Comparison of ENCODE assay signal across 2 cellular contexts in genomic region chr12:111353603-111354295, GRCh38.
TF ChIP-seq lines count a peak whose summit lies in the region.

No MANE protein-coding gene starts in this region.

TF ChIP-seq in A549, 52 proteins besides CTCF, POLR2A, EP300 and RAD21:
- no peak for TF ChIP-seq FOSL2 (IDR thresholded peaks at IDR 0.05)
- TF ChIP-seq FOSL2 (CRISPR knock-in tag; IDR thresholded peaks at IDR 0.05): no peak
- TF ChIP-seq PBX3 (IDR thresholded peaks at IDR 0.05): no peak
- no peak for TF ChIP-seq POLR2AphosphoS2 (conservative IDR thresholded peaks at IDR 0.05; ENCODE audit: low read length)
- TF ChIP-seq KDM1A (IDR thresholded peaks at IDR 0.05; ENCODE audit: low read depth): no peak
- peak; percentile 15 for TF ChIP-seq ZFP36 (IDR thresholded peaks at IDR 0.05; ENCODE audit: borderline replicate concordance, partially characterized antibody)

TF ChIP-seq in HepG2, 621 proteins besides CTCF, POLR2A, EP300 and RAD21:
- TF ChIP-seq SIN3B (IDR thresholded peaks at IDR 0.05; ENCODE audit: low read length) (no peak), EEA1 (CRISPR knock-in tag; IDR thresholded peaks at IDR 0.05; ENCODE audit: borderline replicate concordance) (no peak), STAT5B (CRISPR knock-in tag; IDR thresholded peaks at IDR 0.05) (no peak), NKX3-1 (CRISPR knock-in tag; IDR thresholded peaks at IDR 0.05) (no peak), HDAC1 (CRISPR knock-in tag; IDR thresholded peaks at IDR 0.05) (no peak), ZNF850 (CRISPR knock-in tag; conservative IDR thresholded peaks at IDR 0.05) (no peak), PBX2 (CRISPR knock-in tag; IDR thresholded peaks at IDR 0.05) (no peak), ZBTB49 (CRISPR knock-in tag; IDR thresholded peaks at IDR 0.05; ENCODE audit: borderline replicate concordance) (no peak), ZMYM2 (CRISPR knock-in tag; IDR thresholded peaks at IDR 0.05) (no peak), ZNF333 (CRISPR knock-in tag; IDR thresholded peaks at IDR 0.05; ENCODE audit: borderline replicate concordance) (no peak), REXO4 (CRISPR knock-in tag; IDR thresholded peaks at IDR 0.05; ENCODE audit: borderline replicate concordance) (no peak), ZNF12 (CRISPR knock-in tag; IDR thresholded peaks at IDR 0.05) (no peak), SNAI1 (CRISPR knock-in tag; IDR thresholded peaks at IDR 0.05; ENCODE audit: borderline replicate concordance) (no peak), ZXDC (CRISPR knock-in tag; IDR thresholded peaks at IDR 0.05) (no peak), HNRNPL (IDR thresholded peaks at IDR 0.05; ENCODE audit: low read depth, low read length) (no peak), NFE2L2 (IDR thresholded peaks at IDR 0.05; ENCODE audit: low read length) (no peak), SUZ12 (IDR thresholded peaks at IDR 0.05; ENCODE audit: low read depth, low read length) (no peak), HCFC1 (IDR thresholded peaks at IDR 0.05; ENCODE audit: low read depth, low read length) (no peak)
